ENCODE assay signal across 1 cellular context in genomic region chr1:36149237-36149972, GRCh38.
TF ChIP-seq lines count a peak whose summit lies in the region.

TRAPPC3 (minus strand) TSS chr1:36149486; CDS start chr1:36149378, 108 bp downstream.

TF ChIP-seq in K562, 482 proteins besides CTCF, POLR2A, EP300 and RAD21 (continued from another document and continues in another):
- TF ChIP-seq STAT6 (CRISPR knock-in tag; IDR thresholded peaks at IDR 0.05), result no peak
- no peak for TF ChIP-seq FOXK1 (CRISPR knock-in tag; IDR thresholded peaks at IDR 0.05; ENCODE audit: borderline replicate concordance)
- TF ChIP-seq BACH1 (tag; IDR thresholded peaks at IDR 0.05), result no peak; the same call in 1 of the 2 replicates
- no peak for TF ChIP-seq ZNF3 (CRISPR knock-in tag; IDR thresholded peaks at IDR 0.05)
- TF ChIP-seq ZNF830 (CRISPR knock-in tag; IDR thresholded peaks at IDR 0.05), result 0 out of 2 replicates have a peak, but pooled peaks have one; percentile 76
- no peak for TF ChIP-seq SNIP1 (IDR thresholded peaks at IDR 0.05; ENCODE audit: low read depth)
- TF ChIP-seq TRIM24 (IDR thresholded peaks at IDR 0.05), result no peak
- no peak for TF ChIP-seq RERE (CRISPR knock-in tag; IDR thresholded peaks at IDR 0.05; ENCODE audit: borderline replicate concordance)
- no peak for TF ChIP-seq COPS2 (conservative IDR thresholded peaks at IDR 0.05)
- no peak for TF ChIP-seq ZNF217 (CRISPR knock-in tag; IDR thresholded peaks at IDR 0.05)
- TF ChIP-seq CHD2 (IDR thresholded peaks at IDR 0.05; ENCODE audit: low read depth, low read length), result peak; percentile 74
- TF ChIP-seq TARDBP (IDR thresholded peaks at IDR 0.05), result peak; percentile 46; the same call in 1 of the 2 replicates
- TF ChIP-seq FOXM1 (IDR thresholded peaks at IDR 0.05; ENCODE audit: low read depth), result no peak
- TF ChIP-seq FOXM1 (CRISPR knock-in tag; IDR thresholded peaks at IDR 0.05; ENCODE audit: low read depth), result no peak
- no peak for TF ChIP-seq SNRNP70 (optimal IDR thresholded peaks at IDR 0.05; ENCODE audit: low read depth, low read length)
- no peak for TF ChIP-seq XRCC3 (IDR thresholded peaks at IDR 0.05)
- no peak for TF ChIP-seq ZNF778 (CRISPR knock-in tag; IDR thresholded peaks at IDR 0.05)
- peak; percentile 73 for TF ChIP-seq TBP (optimal IDR thresholded peaks at IDR 0.05; ENCODE audit: low read depth, low read length)
- TF ChIP-seq RBM25 (IDR thresholded peaks at IDR 0.05; ENCODE audit: low read depth, low read length, severe bottlenecking), result no peak
- TF ChIP-seq ZNF717 (CRISPR knock-in tag; IDR thresholded peaks at IDR 0.05), result no peak
- TF ChIP-seq HDAC6 (IDR thresholded peaks at IDR 0.05; ENCODE audit: low read depth, low read length), result no peak
- no peak for TF ChIP-seq SMARCC2 (IDR thresholded peaks at IDR 0.05; ENCODE audit: low read depth)
- TF ChIP-seq CTCFL (IDR thresholded peaks at IDR 0.05; ENCODE audit: borderline replicate concordance, insufficient read depth, low read depth, low read length, poor library complexity, severe bottlenecking), result peak; percentile 87
- TF ChIP-seq ZC3H4 (CRISPR knock-in tag; IDR thresholded peaks at IDR 0.05; ENCODE audit: borderline replicate concordance), result 0 out of 2 replicates have a peak, but pooled peaks have one; percentile 0
- no peak for TF ChIP-seq MBD1 (CRISPR knock-in tag; IDR thresholded peaks at IDR 0.05)
- no peak for TF ChIP-seq ZC3H8 (IDR thresholded peaks at IDR 0.05)
- TF ChIP-seq SIN3B (IDR thresholded peaks at IDR 0.05; ENCODE audit: low read depth), result peak; percentile 66; the same call in 1 of the 2 replicates
- peak; percentile 26; the same call in 1 of the 2 replicates for TF ChIP-seq TRIM28 (IDR thresholded peaks at IDR 0.05)
- no peak for TF ChIP-seq ZNF780A (CRISPR knock-in tag; IDR thresholded peaks at IDR 0.05)
- TF ChIP-seq SMARCA5 (IDR thresholded peaks at IDR 0.05), result no peak
- TF ChIP-seq HDGF (IDR thresholded peaks at IDR 0.05), result no peak
- no peak for TF ChIP-seq KLF10 (CRISPR knock-in tag; IDR thresholded peaks at IDR 0.05)
- peak; percentile 65 for TF ChIP-seq FIP1L1 (IDR thresholded peaks at IDR 0.05; ENCODE audit: low read depth, low read length, poor library complexity, severe bottlenecking)
- TF ChIP-seq SMAD1 (IDR thresholded peaks at IDR 0.05; ENCODE audit: low read depth, low read length, partially characterized antibody), result peak; percentile 73
- TF ChIP-seq TCF7L2 (IDR thresholded peaks at IDR 0.05; ENCODE audit: low read depth, low read length), result 0 out of 2 replicates have a peak, but pooled peaks have one; percentile 17
- TF ChIP-seq ETS2 (tag; IDR thresholded peaks at IDR 0.05; ENCODE audit: borderline replicate concordance, poor library complexity, severe bottlenecking), result no peak
- TF ChIP-seq ZNF584 (CRISPR knock-in tag; IDR thresholded peaks at IDR 0.05; ENCODE audit: low read depth), result 0 out of 2 replicates have a peak, but pooled peaks have one; percentile 40
- TF ChIP-seq POLR2H (tag; IDR thresholded peaks at IDR 0.05; ENCODE audit: low read depth), result peak; percentile 66; the same call in 1 of the 2 replicates
- no peak for TF ChIP-seq ELF4 (CRISPR knock-in tag; IDR thresholded peaks at IDR 0.05)
- TF ChIP-seq HDAC8 (tag; IDR thresholded peaks at IDR 0.05), result peak; percentile 72; the same call in 1 of the 2 replicates
- peak; percentile 99 for TF ChIP-seq HCFC1 (IDR thresholded peaks at IDR 0.05; ENCODE audit: low read depth, low read length)
- peak; percentile 71 for TF ChIP-seq CXXC5 (CRISPR knock-in tag; IDR thresholded peaks at IDR 0.05)
- no peak for TF ChIP-seq ZNF407 (IDR thresholded peaks at IDR 0.05; ENCODE audit: low read depth)
- no peak for TF ChIP-seq MECOM (CRISPR knock-in tag; IDR thresholded peaks at IDR 0.05)
- no peak for TF ChIP-seq ZSCAN32 (CRISPR knock-in tag; IDR thresholded peaks at IDR 0.05)
- TF ChIP-seq BRF1 (IDR thresholded peaks at IDR 0.05; ENCODE audit: borderline replicate concordance, extremely low read depth, insufficient read length), result no peak
